26 cellular contexts compared by ENCODE assay signal in genomic region chr17:74978240-74978639, GRCh38. TPM values are rescaled to one million over a fixed set of nuclear protein-coding genes. Genes with fewer than 3 reads are reported as not detected.
"Had no signal": no experiment of that assay in that cellular context is flagged by ENCODE, and none has a peak within 500 bp of the region (broad histone marks: within the 10 kb centered on the region; RNA-seq: fewer than 3 reads in every experiment).

No MANE protein-coding gene starts in this region.

- ATAC-seq: Panc1, PC-3, SK-N-SH treated with all-trans-retinoic acid at 6 μM for 48 hours had no signal

- DNase-seq: KBM-7; NCI-H1048; NCI-H1105; NCI-H1417; NCI-H146; NCI-H1694 treated with DMSO at 0.1 percent for 48 hours; NCI-H1930; NCI-H2081 treated with DMSO at 0.1 percent for 48 hours; NCI-H2171; NCI-H226; NCI-H446; NCI-H510A; NCI-H524 treated with DMSO at 0.1 percent for 48 hours; NCI-H69; NCI-H774; NK-92 treated with Interleukin-12 subunit alpha and Interleukin-12 subunit beta, amount 100 ng/mL, for 24 hours; PC-3; SHP77 had no signal

- H3K27ac ChIP-seq: HL-60, RWPE1 had no signal

- H3K9me3 Mint-ChIP-seq: IgD-negative memory B cell had no signal

- H3K36me3 Mint-ChIP-seq: IgD-negative memory B cell had no signal

RNA-seq across cellular contexts. Expression of gene HID1, which starts 5.7 kb away (rescaled TPM):
- total RNA-seq: LHCN-M2 had no signal

RNA-seq across cellular contexts. Expression of gene CDR2L, which starts 9.2 kb away (rescaled TPM):
- polyA plus RNA-seq: IgD-negative memory B cell had no signal

RNA-seq across cellular contexts. Expression of gene OTOP3, which starts 42.5 kb away (rescaled TPM):
- total RNA-seq: LHCN-M2, MCF 10A, OCI-LY7, PC-3 had no signal
- polyA plus RNA-seq: IgD-negative memory B cell had no signal

RNA-seq across cellular contexts. Expression of gene OTOP2, which starts 54.2 kb away (rescaled TPM):
- total RNA-seq: LHCN-M2, MCF 10A, OCI-LY7, PC-3 had no signal
- polyA plus RNA-seq: IgD-negative memory B cell had no signal
